Comparison of ENCODE assay signal across 1 cellular context in the genomic region with DNA sequence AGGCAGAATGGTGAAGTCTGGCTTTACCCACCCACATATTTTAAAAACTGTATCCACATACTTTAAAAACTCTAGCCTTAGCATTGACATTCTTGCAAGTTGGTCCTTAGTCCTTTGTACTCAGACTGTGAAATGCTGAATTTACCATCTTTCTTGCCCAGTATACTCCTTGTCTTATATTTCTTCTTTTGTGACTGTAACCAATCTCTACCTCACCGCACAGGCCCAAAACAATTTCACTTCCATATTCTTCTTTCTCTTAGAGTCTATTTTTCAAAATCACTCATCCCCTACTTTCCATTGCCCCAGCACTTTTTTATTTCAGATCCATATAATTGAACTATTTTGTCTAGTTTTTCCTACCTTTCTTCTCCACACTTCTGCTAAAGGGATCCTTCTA.
TF ChIP-seq lines count a peak whose summit lies in the region.

No MANE protein-coding gene starts in this region.

TF ChIP-seq in HepG2, 621 proteins besides CTCF, POLR2A, EP300 and RAD21 (continued from another document):
- TF ChIP-seq, protein P1, sequence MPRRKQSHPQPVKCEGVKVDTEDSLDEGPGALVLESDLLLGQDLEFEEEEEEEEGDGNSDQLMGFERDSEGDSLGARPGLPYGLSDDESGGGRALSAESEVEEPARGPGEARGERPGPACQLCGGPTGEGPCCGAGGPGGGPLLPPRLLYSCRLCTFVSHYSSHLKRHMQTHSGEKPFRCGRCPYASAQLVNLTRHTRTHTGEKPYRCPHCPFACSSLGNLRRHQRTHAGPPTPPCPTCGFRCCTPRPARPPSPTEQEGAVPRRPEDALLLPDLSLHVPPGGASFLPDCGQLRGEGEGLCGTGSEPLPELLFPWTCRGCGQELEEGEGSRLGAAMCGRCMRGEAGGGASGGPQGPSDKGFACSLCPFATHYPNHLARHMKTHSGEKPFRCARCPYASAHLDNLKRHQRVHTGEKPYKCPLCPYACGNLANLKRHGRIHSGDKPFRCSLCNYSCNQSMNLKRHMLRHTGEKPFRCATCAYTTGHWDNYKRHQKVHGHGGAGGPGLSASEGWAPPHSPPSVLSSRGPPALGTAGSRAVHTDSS (CRISPR knock-in tag; conservative IDR thresholded peaks at IDR 0.05), result no peak
- TF ChIP-seq ZNF530 (CRISPR knock-in tag; IDR thresholded peaks at IDR 0.05; ENCODE audit: low read depth) (no peak), SALL2 (CRISPR knock-in tag; IDR thresholded peaks at IDR 0.05) (no peak), IRX3 (CRISPR knock-in tag; IDR thresholded peaks at IDR 0.05; ENCODE audit: borderline replicate concordance, low read depth) (no peak), GPN1 (CRISPR knock-in tag; IDR thresholded peaks at IDR 0.05; ENCODE audit: borderline replicate concordance) (no peak)
- TF ChIP-seq, protein P2, sequence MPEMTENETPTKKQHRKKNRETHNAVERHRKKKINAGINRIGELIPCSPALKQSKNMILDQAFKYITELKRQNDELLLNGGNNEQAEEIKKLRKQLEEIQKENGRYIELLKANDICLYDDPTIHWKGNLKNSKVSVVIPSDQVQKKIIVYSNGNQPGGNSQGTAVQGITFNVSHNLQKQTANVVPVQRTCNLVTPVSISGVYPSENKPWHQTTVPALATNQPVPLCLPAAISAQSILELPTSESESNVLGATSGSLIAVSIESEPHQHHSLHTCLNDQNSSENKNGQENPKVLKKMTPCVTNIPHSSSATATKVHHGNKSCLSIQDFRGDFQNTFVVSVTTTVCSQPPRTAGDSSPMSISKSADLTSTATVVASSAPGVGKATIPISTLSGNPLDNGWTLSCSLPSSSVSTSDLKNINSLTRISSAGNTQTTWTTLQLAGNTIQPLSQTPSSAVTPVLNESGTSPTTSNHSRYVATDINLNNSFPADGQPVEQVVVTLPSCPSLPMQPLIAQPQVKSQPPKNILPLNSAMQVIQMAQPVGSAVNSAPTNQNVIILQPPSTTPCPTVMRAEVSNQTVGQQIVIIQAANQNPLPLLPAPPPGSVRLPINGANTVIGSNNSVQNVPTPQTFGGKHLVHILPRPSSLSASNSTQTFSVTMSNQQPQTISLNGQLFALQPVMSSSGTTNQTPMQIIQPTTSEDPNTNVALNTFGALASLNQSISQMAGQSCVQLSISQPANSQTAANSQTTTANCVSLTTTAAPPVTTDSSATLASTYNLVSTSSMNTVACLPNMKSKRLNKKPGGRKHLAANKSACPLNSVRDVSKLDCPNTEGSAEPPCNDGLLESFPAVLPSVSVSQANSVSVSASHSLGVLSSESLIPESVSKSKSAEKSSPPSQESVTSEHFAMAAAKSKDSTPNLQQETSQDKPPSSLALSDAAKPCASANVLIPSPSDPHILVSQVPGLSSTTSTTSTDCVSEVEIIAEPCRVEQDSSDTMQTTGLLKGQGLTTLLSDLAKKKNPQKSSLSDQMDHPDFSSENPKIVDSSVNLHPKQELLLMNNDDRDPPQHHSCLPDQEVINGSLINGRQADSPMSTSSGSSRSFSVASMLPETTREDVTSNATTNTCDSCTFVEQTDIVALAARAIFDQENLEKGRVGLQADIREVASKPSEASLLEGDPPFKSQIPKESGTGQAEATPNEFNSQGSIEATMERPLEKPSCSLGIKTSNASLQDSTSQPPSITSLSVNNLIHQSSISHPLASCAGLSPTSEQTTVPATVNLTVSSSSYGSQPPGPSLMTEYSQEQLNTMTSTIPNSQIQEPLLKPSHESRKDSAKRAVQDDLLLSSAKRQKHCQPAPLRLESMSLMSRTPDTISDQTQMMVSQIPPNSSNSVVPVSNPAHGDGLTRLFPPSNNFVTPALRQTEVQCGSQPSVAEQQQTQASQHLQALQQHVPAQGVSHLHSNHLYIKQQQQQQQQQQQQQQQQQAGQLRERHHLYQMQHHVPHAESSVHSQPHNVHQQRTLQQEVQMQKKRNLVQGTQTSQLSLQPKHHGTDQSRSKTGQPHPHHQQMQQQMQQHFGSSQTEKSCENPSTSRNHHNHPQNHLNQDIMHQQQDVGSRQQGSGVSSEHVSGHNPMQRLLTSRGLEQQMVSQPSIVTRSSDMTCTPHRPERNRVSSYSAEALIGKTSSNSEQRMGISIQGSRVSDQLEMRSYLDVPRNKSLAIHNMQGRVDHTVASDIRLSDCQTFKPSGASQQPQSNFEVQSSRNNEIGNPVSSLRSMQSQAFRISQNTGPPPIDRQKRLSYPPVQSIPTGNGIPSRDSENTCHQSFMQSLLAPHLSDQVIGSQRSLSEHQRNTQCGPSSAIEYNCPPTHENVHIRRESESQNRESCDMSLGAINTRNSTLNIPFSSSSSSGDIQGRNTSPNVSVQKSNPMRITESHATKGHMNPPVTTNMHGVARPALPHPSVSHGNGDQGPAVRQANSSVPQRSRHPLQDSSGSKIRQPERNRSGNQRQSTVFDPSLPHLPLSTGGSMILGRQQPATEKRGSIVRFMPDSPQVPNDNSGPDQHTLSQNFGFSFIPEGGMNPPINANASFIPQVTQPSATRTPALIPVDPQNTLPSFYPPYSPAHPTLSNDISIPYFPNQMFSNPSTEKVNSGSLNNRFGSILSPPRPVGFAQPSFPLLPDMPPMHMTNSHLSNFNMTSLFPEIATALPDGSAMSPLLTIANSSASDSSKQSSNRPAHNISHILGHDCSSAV (CRISPR knock-in tag; IDR thresholded peaks at IDR 0.05; ENCODE audit: borderline replicate concordance), result no peak
